In the genomic region with DNA sequence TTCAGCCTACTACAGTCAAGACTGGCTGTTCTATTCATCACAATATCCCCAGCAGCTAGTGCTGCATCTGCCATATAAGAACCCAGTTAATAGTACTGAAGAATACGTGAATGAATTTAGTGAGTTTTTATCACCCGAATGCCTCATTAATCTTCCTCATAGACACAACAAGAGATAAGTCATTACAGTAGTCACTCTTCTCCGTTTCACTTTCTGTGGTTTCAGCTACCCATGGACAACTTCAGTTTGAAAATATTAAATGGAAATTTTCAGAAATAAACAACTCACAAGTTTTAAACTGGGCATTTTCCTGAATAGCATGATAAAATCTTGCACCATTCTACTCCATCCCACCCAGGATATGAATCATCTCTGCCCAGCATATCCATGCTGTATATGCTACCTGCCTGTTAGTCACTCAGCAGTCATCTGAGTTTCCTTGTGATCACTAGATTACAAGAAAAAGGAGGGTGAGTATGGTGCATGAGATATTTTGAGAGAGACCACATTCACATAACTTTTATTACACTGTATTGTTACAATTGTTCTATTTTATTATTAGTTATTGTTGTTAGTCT, we compare ENCODE assay signal across 13 cellular contexts.
A peak's percentile ranks its signal among the peaks of the same experiment; 100 is the strongest.
DNase-seq lines count a peak whose midpoint lies in the region; ATAC-seq and TF ChIP-seq lines count a peak whose summit lies in the region.
"Had no signal": no experiment of that assay in that cellular context is flagged by ENCODE, and none has a peak within 500 bp of the region (broad histone marks: within the 10 kb centered on the region; RNA-seq: fewer than 3 reads in every experiment).

No MANE protein-coding gene starts in this region.

- TF ChIP-seq CTCF in GM13976 (IDR thresholded peaks at IDR 0.05; ENCODE audit: borderline replicate concordance, control extremely low read depth, extremely low read depth, insufficient read depth, missing control alignments): no peak

- no peak overlapping the region for H4K5ac ChIP-seq in mesendoderm (ENCODE audit: low read length)

- H3K27me3 ChIP-seq in mesendoderm (ENCODE audit: insufficient read depth, low read length, poor library complexity) (no peaks in the 10 kb centered on the region), aorta (ENCODE audit: control insufficient read depth in 1 of 2, insufficient read depth in 2 of 2, low read length in 1 of 2) (no peaks in the 10 kb centered on the region)
- H3K27me3 ChIP-seq: Peyer's patch had no signal

- H2BK15ac ChIP-seq in mesendoderm (replicated peaks; ENCODE audit: low read depth): no peak overlapping the region

- no CpG with 5 or more reads among the region's 3 CpGs for WGBS in mesendoderm (ENCODE audit: extremely low coverage, insufficient coverage, low lambda C conversion rate)
- WGBS in aorta, 2 donors: 81 to 85% methylated on average over 3 of the region's 3 CpGs

- no peak overlapping the region for H3K18ac ChIP-seq in mesendoderm (ENCODE audit: low read length)

- no peak overlapping the region for H3K4me3 ChIP-seq in mesendoderm (ENCODE audit: low read length)
- H3K4me3 ChIP-seq in aorta (ENCODE audit: low read length in 2 of 2): no peak overlapping the region
- H3K4me3 ChIP-seq: Peyer's patch, skin epidermis had no signal

- peak; percentile 45 for DNase-seq in COLO829 (ENCODE audit: low spot score)
- peak; percentile 86 for DNase-seq in LHCN-M2 (ENCODE audit: low read depth)
- no peak for DNase-seq in mesendoderm
- no peak for DNase-seq in aorta
- no peak for DNase-seq in GM13976 (ENCODE audit: low spot score)
- DNase-seq in NCI-H345 (lab: John Stamatoyannopoulos, UW): no peak
- DNase-seq: activated CD4-positive, alpha-beta memory T cell treated with anti-CD3 and anti-CD28 coated beads for 36 hours; CD4-positive, alpha-beta T cell; KG1; Peyer's patch had no signal

- H3K36me3 ChIP-seq in mesendoderm (ENCODE audit: control insufficient read depth, insufficient read depth, low read length): no peaks in the 10 kb centered on the region
- no peaks in the 10 kb centered on the region for H3K36me3 ChIP-seq in aorta (ENCODE audit: control insufficient read depth in 1 of 2, insufficient read depth in 2 of 2, low read length in 1 of 2)
- H3K36me3 ChIP-seq: Peyer's patch had no signal

- ATAC-seq in GM21529 (IDR thresholded peaks at IDR 0.05; ENCODE audit: unreplicated experiment) (peak; percentile 62), esophagus mucosa (peak; percentile 87), aorta (ENCODE audit: low FRiP score) (no peak)

- in situ Hi-C loops in GM13976 (cut with MboI; ENCODE audit: low sequenced_read_pairs, unreplicated experiment): no loop called here

- H3K27ac ChIP-seq in mesendoderm (ENCODE audit: low read depth, low read length) (no peak overlapping the region), aorta (ENCODE audit: low read depth in 1 of 2, low read length in 2 of 2) (no peak overlapping the region)
- H3K27ac ChIP-seq: Peyer's patch, skin epidermis had no signal

- no peaks in the 10 kb centered on the region for H3K9me3 ChIP-seq in aorta (ENCODE audit: control insufficient read depth, low read length)
- H3K9me3 ChIP-seq: Peyer's patch had no signal

- H3K4me2 ChIP-seq in mesendoderm (ENCODE audit: low read length): no peak overlapping the region

- H3K79me2 ChIP-seq in mesendoderm (ENCODE audit: control insufficient read depth, insufficient read depth, low read length): no peaks in the 10 kb centered on the region

- no peak overlapping the region for H2AK5ac ChIP-seq in mesendoderm (ENCODE audit: low read length)

- no peaks in the 10 kb centered on the region for H3K79me1 ChIP-seq in mesendoderm (ENCODE audit: low read length)

- H2BK5ac ChIP-seq in mesendoderm (ENCODE audit: low read length): no peak overlapping the region

- intact Hi-C loops in aorta (cut with DNase I): no loop called here

- H4K8ac ChIP-seq in mesendoderm (ENCODE audit: low read depth, low read length): no peak overlapping the region

- no peak overlapping the region for H2BK120ac ChIP-seq in mesendoderm (ENCODE audit: low read depth, low read length)

- H3K9ac ChIP-seq in mesendoderm (ENCODE audit: low read length): no peak overlapping the region

- H3K4me1 ChIP-seq in mesendoderm (ENCODE audit: control insufficient read depth, low read depth, low read length) (no peaks in the 10 kb centered on the region), aorta (ENCODE audit: control insufficient read depth in 1 of 2, insufficient read depth in 2 of 2, low read length in 2 of 2) (no peaks in the 10 kb centered on the region)
- H3K4me1 ChIP-seq: Peyer's patch had no signal

- H3K23ac ChIP-seq in mesendoderm (ENCODE audit: low read length): no peak overlapping the region

- H3K56ac ChIP-seq in mesendoderm (ENCODE audit: low read length): no peak overlapping the region

- no peak overlapping the region for H3K4ac ChIP-seq in mesendoderm (ENCODE audit: low read depth, low read length)

Comparison
In these comparisons a context has a peak if more than half of its experiments do, and no peak if none do; other contexts are left out.
1. DNase-seq: peak in COLO829 (single experiment) and LHCN-M2 (single experiment); none in mesendoderm (single experiment), aorta (0 of 2), GM13976 (single experiment) and NCI-H345 (single experiment).